In the genomic region with DNA sequence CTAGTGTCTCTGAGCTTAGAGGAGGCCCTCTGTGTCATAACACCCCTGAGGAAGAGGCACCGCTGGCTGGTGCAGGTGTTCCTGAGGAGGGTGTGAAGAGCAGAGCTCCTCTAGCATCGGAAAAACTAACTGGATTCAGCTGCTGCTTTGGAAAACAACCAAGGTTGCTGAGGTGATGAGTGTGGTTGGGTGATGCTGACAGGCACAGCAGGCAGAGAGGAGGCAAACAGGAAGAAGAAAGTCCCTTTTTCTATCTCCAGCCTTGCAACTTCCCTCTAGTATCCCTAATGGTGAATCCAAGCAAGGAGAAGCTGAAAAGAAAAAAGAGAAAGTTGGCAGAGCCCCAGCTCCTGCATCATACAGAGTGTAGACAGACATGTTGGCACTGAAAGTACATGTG, we compare ENCODE assay signal across 23 cellular contexts. TPM values are rescaled to one million over a fixed set of nuclear protein-coding genes. Genes with fewer than 3 reads are reported as not detected.
DNase-seq lines count a peak whose midpoint lies in the region; ATAC-seq, FAIRE-seq and TF ChIP-seq lines count a peak whose summit lies in the region.
"Had no signal": no experiment of that assay in that cellular context is flagged by ENCODE, and none has a peak within 500 bp of the region (broad histone marks: within the 10 kb centered on the region; RNA-seq: fewer than 3 reads in every experiment).

No MANE protein-coding gene starts in this region.

- no peak for TF ChIP-seq RAD21 in IMR-90 (IDR thresholded peaks at IDR 0.05; ENCODE audit: low read length)

- H3K27ac Mint-ChIP-seq in astrocyte (ENCODE audit: unreplicated experiment): no peak overlapping the region
- H3K27ac Mint-ChIP-seq: activated CD4-positive, alpha-beta T cell treated with anti-CD3 and anti-CD28 coated beads for 36 hours; activated naive CD4-positive, alpha-beta T cell treated with anti-CD3 and anti-CD28 coated beads, Interleukin-2, amount 50 U/mL, for 24 hours; natural killer cell treated with Interleukin-12 subunit alpha and Interleukin-12 subunit beta and Interleukin-15 and Interleukin-18, amount 100 ng/mL, for 72 hours had no signal

- H2BK20ac ChIP-seq in IMR-90 (ENCODE audit: low read depth, low read length): peak overlapping the region; percentile 96

- H3K27me3 ChIP-seq in IMR-90 (ENCODE audit: control insufficient read depth, insufficient read depth, low read length): no peaks in the 10 kb centered on the region
- H3K27me3 ChIP-seq in astrocyte (ENCODE audit: insufficient read depth, low read length): no peaks in the 10 kb centered on the region
- H3K27me3 ChIP-seq in Karpas-422 (ENCODE audit: low read length): no peaks in the 10 kb centered on the region; the same call in 1 of the 2 replicates
- H3K27me3 ChIP-seq in left ventricle myocardium inferior (ENCODE audit: low read depth): peaks cover 57% of the 10 kb centered on the region
- H3K27me3 ChIP-seq: cardiac muscle cell had no signal

- H2BK120ac ChIP-seq in IMR-90 (ENCODE audit: low read depth, low read length): peak overlapping the region; percentile 89

- no peaks in the 10 kb centered on the region for H3K36me3 Mint-ChIP-seq in astrocyte (ENCODE audit: low read depth, unreplicated experiment)
- H3K36me3 Mint-ChIP-seq: activated naive CD4-positive, alpha-beta T cell treated with anti-CD3 and anti-CD28 coated beads, Interleukin-2, amount 50 U/mL, for 24 hours; natural killer cell treated with Interleukin-12 subunit alpha and Interleukin-12 subunit beta and Interleukin-15 and Interleukin-18, amount 100 ng/mL, for 72 hours had no signal

- in situ Hi-C loops in IMR-90 (cut with MboI; ENCODE audit: low sequenced_read_pairs): no loop called here

- peak overlapping the region; percentile 94 for H2BK5ac ChIP-seq in IMR-90 (ENCODE audit: low read depth, low read length, poor library complexity, severe bottlenecking)

- H3K9ac ChIP-seq in IMR-90 (ENCODE audit: low read depth, low read length): peak overlapping the region; percentile 58; the same call in 1 of the 2 replicates
- H3K9ac ChIP-seq in astrocyte (ENCODE audit: low read length): peak overlapping the region; percentile 20
- H3K9ac ChIP-seq in Karpas-422 (ENCODE audit: low read length): no peak overlapping the region

- ATAC-seq in IMR-90 (ENCODE audit: low read depth): peak; percentile 49
- ATAC-seq: activated CD4-positive, alpha-beta T cell treated with anti-CD3 and anti-CD28 coated beads for 36 hours; gastroesophageal sphincter; HCT116; natural killer cell treated with Interleukin-12 subunit alpha and Interleukin-12 subunit beta and Interleukin-15 and Interleukin-18, amount 100 ng/mL, for 72 hours; Right ventricle myocardium inferior had no signal

- peak overlapping the region; percentile 77 for H2AFZ ChIP-seq in IMR-90 (replicated peaks; ENCODE audit: low read length, poor library complexity)
- no peak overlapping the region for H2AFZ ChIP-seq in astrocyte (ENCODE audit: low read depth, low read length)
- H2AFZ ChIP-seq in Karpas-422 (ENCODE audit: low read length): no peak overlapping the region

- peak overlapping the region; percentile 59 for H3K18ac ChIP-seq in IMR-90 (ENCODE audit: low read depth, low read length)

- H3K36me3 ChIP-seq in IMR-90 (ENCODE audit: control insufficient read depth, insufficient read depth, low read length) (no peaks in the 10 kb centered on the region), astrocyte (ENCODE audit: insufficient read depth, low read length) (no peaks in the 10 kb centered on the region), Karpas-422 (ENCODE audit: insufficient read depth, low read length) (no peaks in the 10 kb centered on the region), left ventricle myocardium inferior (no peaks in the 10 kb centered on the region)
- H3K36me3 ChIP-seq: cardiac muscle cell, gastroesophageal sphincter, prostate gland, stomach had no signal

- intact Hi-C loops in IMR-90 (cut with micrococcal nuclease): no loop called here
- intact Hi-C loops in left ventricle myocardium inferior (cut with micrococcal nuclease): no loop called here

- H2AK5ac ChIP-seq in IMR-90 (ENCODE audit: low read depth, low read length): peak overlapping the region; percentile 74

- peak overlapping the region; percentile 63 for H2AK9ac ChIP-seq in IMR-90 (replicated peaks; ENCODE audit: low read depth, low read length, poor library complexity)

- H4K5ac ChIP-seq in IMR-90 (ENCODE audit: low read depth, low read length): peak overlapping the region; percentile 39

- peak; percentile 38 for DNase-seq in Daoy (ENCODE audit: low read depth)
- peak; percentile 78 for DNase-seq in IMR-90
- DNase-seq in astrocyte (ENCODE audit: low read depth): peak; percentile 67
- peak; percentile 49 for DNase-seq in myocyte (ENCODE audit: low read depth)
- DNase-seq in GM19240 (ENCODE audit: insufficient read length, low spot score): no peak
- DNase-seq in Karpas-422: no peak
- no peak for DNase-seq in left ventricle myocardium inferior
- DNase-seq: activated CD4-positive, alpha-beta T cell treated with anti-CD3 and anti-CD28 coated beads for 36 hours; activated T-cell treated with anti-CD3 and anti-CD28 coated beads for 4 hours; effector memory CD4-positive, alpha-beta T cell; NCI-H1105 treated with DMSO at 0.1 percent for 48 hours; stimulated activated CD4-positive, alpha-beta T cell treated with anti-CD3 and anti-CD28 coated beads, Interleukin-12 subunit alpha, Interleukin-12 subunit beta, amount 100 ng/mL, for 4 hours; stomach; T-helper 2 cell had no signal

- peak overlapping the region; percentile 30 for H3K14ac ChIP-seq in IMR-90 (replicated peaks; ENCODE audit: low read depth, low read length)

- no TSS peak for BruUV-seq in IMR-90 (replicated peaks; lab: Mats Ljungman, UMichigan)

- TF ChIP-seq POLR2A in IMR-90 (IDR thresholded peaks at IDR 0.05; ENCODE audit: low read depth, low read length): no peak

- CTCF ChIA-PET in IMR-90 (lab: Yijun Ruan, JAX): interaction anchor here (0.6 kb wide), 2 partner anchors 519 to 720 kb away, joined by 3 read pairs; no protein-coding TSS in a partner anchor

- H3K56ac ChIP-seq in IMR-90 (ENCODE audit: extremely low read depth, insufficient read depth, low read length): peak overlapping the region; percentile 61

- H4K8ac ChIP-seq in IMR-90 (ENCODE audit: low read depth in 2 of 2, low read length in 2 of 2): peak overlapping the region; percentile 33 to 70; a peak in 3 of 4 replicates

- peaks cover 12% of the 10 kb centered on the region for H3K4me1 Mint-ChIP-seq in astrocyte (ENCODE audit: low read depth, unreplicated experiment)
- H3K4me1 Mint-ChIP-seq: activated CD4-positive, alpha-beta T cell treated with anti-CD3 and anti-CD28 coated beads for 36 hours; activated naive CD4-positive, alpha-beta T cell treated with anti-CD3 and anti-CD28 coated beads, Interleukin-2, amount 50 U/mL, for 24 hours had no signal

- H3K27ac ChIP-seq in IMR-90 (ENCODE audit: insufficient read depth, low read length): peak overlapping the region; percentile 99
- H3K27ac ChIP-seq in astrocyte (ENCODE audit: low read depth, low read length): peak overlapping the region; percentile 56
- H3K27ac ChIP-seq in Karpas-422 (ENCODE audit: low read length): no peak overlapping the region
- no peak overlapping the region for H3K27ac ChIP-seq in left ventricle myocardium inferior (replicated peaks)
- H3K27ac ChIP-seq: C4-2B, cardiac muscle cell, gastroesophageal sphincter, prostate gland, stomach had no signal

- H3K79me1 ChIP-seq in IMR-90 (ENCODE audit: low read depth in 1 of 2, low read length in 2 of 2): no peaks in the 10 kb centered on the region

- no peaks in the 10 kb centered on the region for H3K9me3 ChIP-seq in IMR-90 (ENCODE audit: control insufficient read depth, insufficient read depth, low read length)
- no peaks in the 10 kb centered on the region for H3K9me3 ChIP-seq in astrocyte (ENCODE audit: insufficient read depth, low read depth, low read length)
- H3K9me3 ChIP-seq in Karpas-422 (ENCODE audit: low read length): no peaks in the 10 kb centered on the region
- no peaks in the 10 kb centered on the region for H3K9me3 ChIP-seq in left ventricle myocardium inferior (replicated peaks)
- H3K9me3 ChIP-seq: gastroesophageal sphincter, prostate gland, stomach had no signal

- H2BK15ac ChIP-seq in IMR-90 (ENCODE audit: low read depth, low read length): peak overlapping the region; percentile 89; the same call in 2 of the 3 replicates

- peaks cover 9% of the 10 kb centered on the region for H3K27me3 Mint-ChIP-seq in astrocyte (ENCODE audit: low read depth, unreplicated experiment)

- peaks cover 8% of the 10 kb centered on the region for H3K4me1 ChIP-seq in IMR-90 (ENCODE audit: control insufficient read depth, insufficient read depth, low read length)
- H3K4me1 ChIP-seq in astrocyte (ENCODE audit: insufficient read depth, low read length): peaks cover 10% of the 10 kb centered on the region
- H3K4me1 ChIP-seq in Karpas-422 (ENCODE audit: low read length): peaks cover 10% of the 10 kb centered on the region
- no peaks in the 10 kb centered on the region for H3K4me1 ChIP-seq in left ventricle myocardium inferior
- H3K4me1 ChIP-seq: gastroesophageal sphincter, prostate gland, stomach had no signal

- H3K4me3 ChIP-seq in IMR-90 (ENCODE audit: insufficient read depth, low read depth, low read length) (no peak overlapping the region), astrocyte (ENCODE audit: insufficient read depth, low read depth, low read length) (no peak overlapping the region), Karpas-422 (ENCODE audit: low read length) (no peak overlapping the region), left ventricle myocardium inferior (no peak overlapping the region)
- H3K4me3 ChIP-seq: cardiac muscle cell, gastroesophageal sphincter, lung, prostate gland, stomach had no signal

- H3K9me1 ChIP-seq in IMR-90 (ENCODE audit: insufficient read depth, low read length): 0 out of 2 replicates have a peak, but pooled peaks cover 3% of the 10 kb centered on the region

- H3K4ac ChIP-seq in IMR-90 (ENCODE audit: low read depth, low read length): peak overlapping the region; percentile 70

- H4K20me1 ChIP-seq in IMR-90 (ENCODE audit: insufficient read depth, low read length): no peaks in the 10 kb centered on the region
- H4K20me1 ChIP-seq in astrocyte (ENCODE audit: insufficient read depth, low read length): no peaks in the 10 kb centered on the region
- H4K20me1 ChIP-seq in Karpas-422 (ENCODE audit: insufficient read depth, low read depth, low read length): no peaks in the 10 kb centered on the region

- dilution Hi-C loops in IMR-90 (cut with HindIII; ENCODE audit: low sequenced_read_pairs, unreplicated experiment): no loop called here

- peaks cover 3% of the 10 kb centered on the region for H3K9me3 Mint-ChIP-seq in astrocyte (ENCODE audit: unreplicated experiment)
- H3K9me3 Mint-ChIP-seq: natural killer cell treated with Interleukin-12 subunit alpha and Interleukin-12 subunit beta and Interleukin-15 and Interleukin-18, amount 100 ng/mL, for 72 hours had no signal

- H3K4me2 ChIP-seq in IMR-90 (ENCODE audit: low read depth, low read length) (peak overlapping the region; percentile 42), astrocyte (ENCODE audit: low read length) (peak overlapping the region; percentile 77), Karpas-422 (ENCODE audit: low read depth, low read length, poor library complexity, severe bottlenecking) (no peak overlapping the region)

- H3K9me2 ChIP-seq in Karpas-422 (replicated peaks; ENCODE audit: insufficient read depth, low read length): no peaks in the 10 kb centered on the region

- H3K23ac ChIP-seq in IMR-90 (ENCODE audit: low read depth, low read length): peak overlapping the region; percentile 21; the same call in 1 of the 2 replicates

- no peak for TF ChIP-seq CTCF in IMR-90 (conservative IDR thresholded peaks at IDR 0.05; ENCODE audit: low read depth, low read length)
- TF ChIP-seq CTCF in astrocyte (IDR thresholded peaks at IDR 0.05; ENCODE audit: insufficient read depth, low read depth, low read length): no peak
- no peak for TF ChIP-seq CTCF in left ventricle myocardium inferior (IDR thresholded peaks at IDR 0.05; ENCODE audit: borderline replicate concordance)

- H4K91ac ChIP-seq in IMR-90 (ENCODE audit: insufficient read depth, low read depth, low read length): peak overlapping the region; percentile 79

- FAIRE-seq in astrocyte (lab: Jason Lieb, UNC): no peak

- POLR2A ChIA-PET in IMR-90 (lab: Charles Lee; ENCODE audit: unreplicated experiment): no interaction called here

- no peak overlapping the region for H3K4me3 Mint-ChIP-seq in astrocyte (ENCODE audit: unreplicated experiment)
- H3K4me3 Mint-ChIP-seq: activated CD4-positive, alpha-beta T cell treated with anti-CD3 and anti-CD28 coated beads for 36 hours; activated naive CD4-positive, alpha-beta T cell treated with anti-CD3 and anti-CD28 coated beads, Interleukin-2, amount 50 U/mL, for 24 hours; natural killer cell treated with Interleukin-12 subunit alpha and Interleukin-12 subunit beta and Interleukin-15 and Interleukin-18, amount 100 ng/mL, for 72 hours had no signal

- no peaks in the 10 kb centered on the region for H3K79me2 ChIP-seq in astrocyte (ENCODE audit: insufficient read depth, low read length)
- no peaks in the 10 kb centered on the region for H3K79me2 ChIP-seq in Karpas-422 (ENCODE audit: low read length)

- no CpG with 5 or more reads among the region's 2 CpGs for WGBS in IMR-90 (ENCODE audit: extremely low coverage in 2 of 2, insufficient read length in 1 of 2), 2 experiments

RNA-seq across cellular contexts. Expression of gene OR4F15, which starts 3.8 kb away (rescaled TPM):
- total RNA-seq in Daoy (2014; rRNA removed; shearing (Covaris generic)): not detected in 2 replicates
- total RNA-seq in IMR-90 (2012; rRNA removed) (0.28 and 0.36 TPM in 2 replicates), astrocyte (not detected in 2 replicates), myocyte (not detected in 2 replicates), left ventricle myocardium inferior (not detected)
- not detected in 2 replicates for polyA plus RNA-seq in IMR-90 (2012; rRNA removed)
- not detected in 2 replicates for polyA plus RNA-seq in IMR-90 (2012; cell fraction: cytosol; rRNA removed)
- 0.26 TPM in 1 of 2 replicates, not detected in the other for polyA plus RNA-seq in IMR-90 (2012; cell fraction: nucleus; rRNA removed; ENCODE audit: low replicate concordance)
- not detected for polyA plus RNA-seq in myocyte (2012)
- not detected in 2 replicates for total RNA-seq in Karpas-422 (2014; rRNA removed; shearing (Covaris generic); ENCODE audit: low replicate concordance)
- total RNA-seq: activated CD4-positive, alpha-beta T cell treated with anti-CD3 and anti-CD28 coated beads for 36 hours; cardiac muscle cell; gastroesophageal sphincter; lung; natural killer cell treated with Interleukin-12 subunit alpha and Interleukin-12 subunit beta and Interleukin-15 and Interleukin-18, amount 100 ng/mL, for 72 hours; prostate gland; Right ventricle myocardium inferior; stomach had no signal
- polyA plus RNA-seq: cardiac muscle cell, lung, stomach had no signal

RNA-seq across cellular contexts. Expression of gene OR4F6, which starts 4.9 kb away (rescaled TPM):
- not detected in 2 replicates for total RNA-seq in Daoy (2014; rRNA removed; shearing (Covaris generic))
- not detected in 2 replicates for total RNA-seq in IMR-90 (2012; rRNA removed)
- not detected in 2 replicates for polyA plus RNA-seq in IMR-90 (2012; rRNA removed)
- not detected in 2 replicates for polyA plus RNA-seq in IMR-90 (2012; cell fraction: cytosol; rRNA removed)
- polyA plus RNA-seq in IMR-90 (2012; cell fraction: nucleus; rRNA removed; ENCODE audit: low replicate concordance): not detected in 2 replicates
- not detected in 2 replicates for total RNA-seq in astrocyte
- not detected in 2 replicates for total RNA-seq in myocyte
- not detected for polyA plus RNA-seq in myocyte (2012)
- not detected in 2 replicates for total RNA-seq in Karpas-422 (2014; rRNA removed; shearing (Covaris generic); ENCODE audit: low replicate concordance)
- total RNA-seq in left ventricle myocardium inferior: not detected
- total RNA-seq: activated CD4-positive, alpha-beta T cell treated with anti-CD3 and anti-CD28 coated beads for 36 hours; cardiac muscle cell; gastroesophageal sphincter; lung; natural killer cell treated with Interleukin-12 subunit alpha and Interleukin-12 subunit beta and Interleukin-15 and Interleukin-18, amount 100 ng/mL, for 72 hours; prostate gland; Right ventricle myocardium inferior; stomach had no signal
- polyA plus RNA-seq: cardiac muscle cell, lung, stomach had no signal

Comparison
In these comparisons a context has a peak if more than half of its experiments do, and no peak if none do; other contexts are left out.
1. DNase-seq: peak in Daoy (single experiment), IMR-90 (single experiment), astrocyte (single experiment) and myocyte (single experiment); none in GM19240 (single experiment), Karpas-422 (single experiment) and left ventricle myocardium inferior (single experiment).
2. H3K27ac ChIP-seq: peak in IMR-90 (single experiment) and astrocyte (single experiment); none in Karpas-422 (single experiment) and left ventricle myocardium inferior (single experiment).